ENCODE assay signal across 2 cellular contexts in the genomic region with DNA sequence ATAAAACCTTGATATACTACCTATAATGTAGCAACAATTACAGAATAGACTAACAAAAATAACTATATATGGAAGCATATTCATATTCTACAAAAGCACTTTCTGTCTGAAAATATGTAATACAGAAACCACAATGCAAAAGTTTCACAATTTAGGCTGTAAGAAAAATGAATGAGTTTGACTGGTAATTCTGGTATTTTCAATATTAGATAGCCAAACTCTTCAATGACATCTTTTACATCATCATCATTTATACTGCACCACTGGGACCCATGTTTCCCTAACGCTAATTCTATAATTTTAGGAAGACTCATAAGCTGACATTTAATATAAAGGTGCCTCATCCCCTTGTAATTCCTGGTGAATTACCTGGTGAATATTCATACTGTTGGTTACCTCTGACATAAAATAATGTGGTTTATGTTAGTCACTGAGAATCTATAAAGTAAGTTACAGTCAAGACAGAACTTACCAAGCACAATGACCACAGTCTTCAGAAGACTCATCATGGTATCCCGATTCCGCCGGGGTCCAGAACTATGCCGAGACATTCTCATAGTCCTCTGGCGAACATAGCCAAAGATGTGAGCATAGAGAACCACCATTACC.
A peak's percentile ranks its signal among the peaks of the same experiment; 100 is the strongest.
TF ChIP-seq lines count a peak whose summit lies in the region.

No MANE protein-coding gene starts in this region.

TF ChIP-seq in IMR-90, 13 proteins besides CTCF, POLR2A, EP300 and RAD21:
- TF ChIP-seq NFE2L2 (IDR thresholded peaks at IDR 0.05; ENCODE audit: low read depth, low read length), result no peak
- TF ChIP-seq USF2 (IDR thresholded peaks at IDR 0.05; ENCODE audit: low read depth, low read length), result no peak
- TF ChIP-seq SMC3 (IDR thresholded peaks at IDR 0.05; ENCODE audit: low read depth, low read length), result no peak
- TF ChIP-seq RFX5 (IDR thresholded peaks at IDR 0.05; ENCODE audit: low read depth, low read length), result no peak
- TF ChIP-seq CHD1 (IDR thresholded peaks at IDR 0.05; ENCODE audit: low read depth, low read length), result no peak
- TF ChIP-seq CEBPB (IDR thresholded peaks at IDR 0.05; ENCODE audit: low read depth, low read length), result no peak
- TF ChIP-seq FOS (IDR thresholded peaks at IDR 0.05; ENCODE audit: low read depth, low read length), result no peak
- no peak for TF ChIP-seq RCOR1 (IDR thresholded peaks at IDR 0.05; ENCODE audit: insufficient replicate concordance, low read length)
- TF ChIP-seq MAFK (IDR thresholded peaks at IDR 0.05; ENCODE audit: low read depth, low read length), result no peak

TF ChIP-seq in GM12878, 131 proteins besides CTCF, POLR2A, EP300 and RAD21:
- TF ChIP-seq EED (IDR thresholded peaks at IDR 0.05; ENCODE audit: low read depth), result no peak
- peak; percentile 63; the same call in 1 of the 2 replicates for TF ChIP-seq ZBED1 (IDR thresholded peaks at IDR 0.05; ENCODE audit: borderline replicate concordance)
- peak; percentile 14; the same call in 1 of the 2 replicates for TF ChIP-seq CREB1 (IDR thresholded peaks at IDR 0.05; ENCODE audit: low read depth)
- TF ChIP-seq RUNX3 (IDR thresholded peaks at IDR 0.05; ENCODE audit: low read length), result peak; percentile 71; the same call in 1 of the 2 replicates
- peak; percentile 71; the same call in 1 of the 2 replicates for TF ChIP-seq NFIC (IDR thresholded peaks at IDR 0.05; ENCODE audit: low read depth, low read length)
- peak; percentile 90 for TF ChIP-seq JUNB (IDR thresholded peaks at IDR 0.05)
